In genomic region chr1:118186026-118186425, GRCh38 we compare ENCODE assay signal across 17 cellular contexts. TPM values are rescaled to one million over a fixed set of nuclear protein-coding genes. Genes with fewer than 3 reads are reported as not detected.
"Had no signal": no experiment of that assay in that cellular context is flagged by ENCODE, and none has a peak within 500 bp of the region (broad histone marks: within the 10 kb centered on the region; RNA-seq: fewer than 3 reads in every experiment).

No MANE protein-coding gene starts in this region.

- H3K4me3 ChIP-seq: thyroid gland had no signal

- H3K27me3 ChIP-seq: thyroid gland had no signal

- H3K9me3 ChIP-seq: thyroid gland had no signal

- DNase-seq: activated CD4-positive, alpha-beta memory T cell treated with anti-CD3 and anti-CD28 coated beads, Interleukin-2, amount 10 ng/mL, durations not matched to agents 7 days and 5 days; activated CD4-positive, alpha-beta T cell treated with anti-CD3 and anti-CD28 coated beads for 48 hours; activated CD4-positive, CD25-positive, alpha-beta regulatory T cell; activated CD8-positive, alpha-beta memory T cell treated with anti-CD3 and anti-CD28 coated beads, Interleukin-2, amount 10 ng/mL, durations not matched to agents 7 days and 5 days; activated naive CD4-positive, alpha-beta T cell; activated naive CD8-positive, alpha-beta T cell treated with anti-CD3 and anti-CD28 coated beads for 36 hours; dorsolateral prefrontal cortex; kidney glomerular epithelial cell; left ventricle myocardium inferior; mammary epithelial cell; spleen; stimulated activated naive B cell treated with anti-CD40 and anti-IgM and Interleukin-4, amounts not matched to agents 10 μg/mL and 1 μg/mL and 100 μg/mL, for 72 hours; T-helper 1 cell; T-helper 9 cell; thyroid gland had no signal

- H3K4me1 Mint-ChIP-seq: activated CD4-positive, alpha-beta memory T cell treated with anti-CD3 and anti-CD28 coated beads, Interleukin-2, amount 10 ng/mL, durations not matched to agents 7 days and 5 days; activated CD8-positive, alpha-beta memory T cell treated with anti-CD3 and anti-CD28 coated beads, Interleukin-2, amount 10 ng/mL, durations not matched to agents 7 days and 5 days; activated T-helper 17 cell treated with anti-CD3 and anti-CD28 coated beads, Interleukin-2, amount 50 U/mL, for 72 hours had no signal

- ATAC-seq: activated CD8-positive, alpha-beta memory T cell treated with anti-CD3 and anti-CD28 coated beads, Interleukin-2, amount 10 ng/mL, durations not matched to agents 7 days and 5 days; activated T-helper 17 cell treated with anti-CD3 and anti-CD28 coated beads, Interleukin-2, amount 50 U/mL, for 72 hours; stimulated activated naive B cell treated with anti-CD40 and anti-IgM and Interleukin-4, amounts not matched to agents 10 μg/mL and 1 μg/mL and 100 μg/mL, for 72 hours had no signal

- H3K4me3 Mint-ChIP-seq: activated CD4-positive, alpha-beta memory T cell treated with anti-CD3 and anti-CD28 coated beads, Interleukin-2, amount 10 ng/mL, durations not matched to agents 7 days and 5 days; activated CD8-positive, alpha-beta memory T cell treated with anti-CD3 and anti-CD28 coated beads, Interleukin-2, amount 10 ng/mL, durations not matched to agents 7 days and 5 days; activated naive CD8-positive, alpha-beta T cell treated with anti-CD3 and anti-CD28 coated beads for 36 hours; activated T-helper 17 cell treated with anti-CD3 and anti-CD28 coated beads, Interleukin-2, amount 50 U/mL, for 72 hours; stimulated activated naive B cell treated with anti-CD40 and anti-IgM and Interleukin-4, amounts not matched to agents 10 μg/mL and 1 μg/mL and 100 μg/mL, for 72 hours had no signal

- H3K27ac ChIP-seq: dorsolateral prefrontal cortex, left ventricle myocardium inferior, thyroid gland had no signal

- H3K4me1 ChIP-seq: thyroid gland had no signal

- H3K27ac Mint-ChIP-seq: activated CD4-positive, alpha-beta memory T cell treated with anti-CD3 and anti-CD28 coated beads, Interleukin-2, amount 10 ng/mL, durations not matched to agents 7 days and 5 days; activated CD8-positive, alpha-beta memory T cell treated with anti-CD3 and anti-CD28 coated beads, Interleukin-2, amount 10 ng/mL, durations not matched to agents 7 days and 5 days; activated naive CD8-positive, alpha-beta T cell treated with anti-CD3 and anti-CD28 coated beads for 36 hours; activated T-helper 17 cell treated with anti-CD3 and anti-CD28 coated beads, Interleukin-2, amount 50 U/mL, for 72 hours; stimulated activated naive B cell treated with anti-CD40 and anti-IgM and Interleukin-4, amounts not matched to agents 10 μg/mL and 1 μg/mL and 100 μg/mL, for 72 hours had no signal

- H3K27me3 Mint-ChIP-seq: activated CD4-positive, alpha-beta memory T cell treated with anti-CD3 and anti-CD28 coated beads, Interleukin-2, amount 10 ng/mL, durations not matched to agents 7 days and 5 days had no signal

- H3K36me3 ChIP-seq: left ventricle myocardium inferior, spleen, thyroid gland had no signal

RNA-seq across cellular contexts. Expression of gene SPAG17, which starts 1.0 kb away (rescaled TPM):
- total RNA-seq: activated CD4-positive, alpha-beta memory T cell treated with anti-CD3 and anti-CD28 coated beads, Interleukin-2, amount 10 ng/mL, durations not matched to agents 7 days and 5 days; activated CD8-positive, alpha-beta memory T cell treated with anti-CD3 and anti-CD28 coated beads, Interleukin-2, amount 10 ng/mL, durations not matched to agents 7 days and 5 days; activated naive CD8-positive, alpha-beta T cell treated with anti-CD3 and anti-CD28 coated beads for 36 hours; activated T-helper 17 cell treated with anti-CD3 and anti-CD28 coated beads, Interleukin-2, amount 50 U/mL, for 72 hours; cardiac septum; left ventricle myocardium inferior had no signal
- polyA plus RNA-seq: mammary epithelial cell had no signal
